In the genomic region with DNA sequence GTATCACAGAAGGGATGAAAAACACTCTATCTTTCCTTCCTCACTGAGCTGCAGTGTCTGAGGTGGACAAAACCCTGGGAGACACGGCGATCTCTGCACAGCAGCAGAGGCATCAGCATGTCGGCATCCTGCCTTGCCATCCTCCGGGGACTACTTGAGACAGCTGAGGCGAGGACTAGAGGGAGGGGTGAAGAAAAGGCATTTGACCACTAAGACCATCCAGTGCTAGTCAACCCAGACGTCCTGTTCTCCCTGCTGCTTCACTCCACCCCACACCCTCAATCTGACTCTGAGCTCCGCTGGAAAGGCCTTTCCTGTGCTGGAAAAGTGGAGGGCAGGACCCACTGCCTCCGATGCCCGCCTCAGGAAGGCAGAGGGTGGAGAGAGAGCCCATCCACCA, we compare ENCODE assay signal across 16 cellular contexts.
A peak's percentile ranks its signal among the peaks of the same experiment; 100 is the strongest.
DNase-seq lines count a peak whose midpoint lies in the region; ATAC-seq and TF ChIP-seq lines count a peak whose summit lies in the region.
"Had no signal": no experiment of that assay in that cellular context is flagged by ENCODE, and none has a peak within 500 bp of the region (broad histone marks: within the 10 kb centered on the region; RNA-seq: fewer than 3 reads in every experiment).

No MANE protein-coding gene starts in this region.

- H3K4me3 ChIP-seq in GM23248 (no peak overlapping the region), skin epidermis (no peak overlapping the region)
- H3K4me3 ChIP-seq: esophagus squamous epithelium, ovary had no signal

- no peaks in the 10 kb centered on the region for H3K9me3 ChIP-seq in GM23248 (ENCODE audit: low read depth)
- H3K9me3 ChIP-seq: BE2C, esophagus squamous epithelium, ovary had no signal

- DNase-seq in GM23248 (peak; percentile 26), WTC11 (ENCODE audit: low spot score) (no peak), memory B cell (ENCODE audit: low spot score in 2 of 2) (no peak), NCI-H2107 treated with DMSO at 0.1 percent for 48 hours (lab: John Stamatoyannopoulos, UW; ENCODE audit: unreplicated experiment) (no peak), D341Med (ENCODE audit: low spot score) (no peak)
- DNase-seq: activated CD4-positive, alpha-beta T cell treated with anti-CD3 and anti-CD28 coated beads, Interleukin-2, amount 10 ng/mL, durations not matched to agents 7 days and 5 days; activated T-cell treated with anti-CD3 and anti-CD28 coated beads, Interleukin-2, amount 50 U/mL, for 4 hours; BE2C; EL; esophagus squamous epithelium; NCI-H774; T1000 had no signal

- H2AFZ ChIP-seq in GM23248: no peak overlapping the region

- H3K9me2 ChIP-seq in GM23248 (ENCODE audit: insufficient read depth): no peaks in the 10 kb centered on the region

- CTCF ChIA-PET in WTC11 (lab: Charles Lee): interaction anchor here (0.9 kb wide), 1 partner anchor 9 kb away, joined by 3 read pairs; no protein-coding TSS in a partner anchor

- peaks cover 5% of the 10 kb centered on the region for H3K9me3 Mint-ChIP-seq in WTC11
- H3K9me3 Mint-ChIP-seq in memory B cell: no peaks in the 10 kb centered on the region
- H3K9me3 Mint-ChIP-seq: activated CD4-positive, alpha-beta T cell treated with anti-CD3 and anti-CD28 coated beads, Interleukin-2, amount 10 ng/mL, durations not matched to agents 7 days and 5 days; activated T-cell treated with anti-CD3 and anti-CD28 coated beads, Interleukin-2, amount 50 U/mL, for 4 hours had no signal

- in situ Hi-C loops in GM23248 (cut with MboI): no loop called here

- H3K36me3 Mint-ChIP-seq in WTC11 (peaks cover 6% of the 10 kb centered on the region), memory B cell (peaks cover 20% of the 10 kb centered on the region)

- no peaks in the 10 kb centered on the region for H3K27me3 Mint-ChIP-seq in WTC11 (ENCODE audit: low read depth)
- no peaks in the 10 kb centered on the region for H3K27me3 Mint-ChIP-seq in memory B cell
- H3K27me3 Mint-ChIP-seq: activated CD4-positive, alpha-beta T cell treated with anti-CD3 and anti-CD28 coated beads, Interleukin-2, amount 10 ng/mL, durations not matched to agents 7 days and 5 days had no signal

- H3K4me3 Mint-ChIP-seq in WTC11 (no peak overlapping the region), memory B cell (no peak overlapping the region)
- H3K4me3 Mint-ChIP-seq: activated CD4-positive, alpha-beta T cell treated with anti-CD3 and anti-CD28 coated beads, Interleukin-2, amount 10 ng/mL, durations not matched to agents 7 days and 5 days; activated T-cell treated with anti-CD3 and anti-CD28 coated beads, Interleukin-2, amount 50 U/mL, for 4 hours had no signal

- ATAC-seq in WTC11 (no peak), memory B cell (ENCODE audit: low read depth) (no peak), GM19463 (IDR thresholded peaks at IDR 0.05; ENCODE audit: unreplicated experiment) (no peak), HG03520 (IDR thresholded peaks at IDR 0.05; ENCODE audit: unreplicated experiment) (no peak)
- ATAC-seq: activated T-cell treated with anti-CD3 and anti-CD28 coated beads, Interleukin-2, amount 50 U/mL, for 4 hours had no signal

- peak overlapping the region; percentile 22; the same call in 1 of the 2 replicates for H3K9ac ChIP-seq in GM23248

- H3K79me2 ChIP-seq in GM23248 (ENCODE audit: insufficient read depth): peaks cover 100% of the 10 kb centered on the region

- H4K20me1 ChIP-seq in GM23248 (ENCODE audit: insufficient read depth): 0 out of 2 replicates have a peak, but pooled peaks cover 5% of the 10 kb centered on the region

- H3K27ac ChIP-seq in GM23248 (peak overlapping the region; percentile 6; the same call in 1 of the 2 replicates), skin epidermis (peak overlapping the region in 12 of 21 experiments; percentile 2 to 65 (median 26))
- H3K27ac ChIP-seq: esophagus squamous epithelium had no signal

- H3K27ac Mint-ChIP-seq in WTC11 (peak overlapping the region; percentile 62; the same call in 1 of the 2 replicates), memory B cell (peak overlapping the region; percentile 78)
- H3K27ac Mint-ChIP-seq: activated CD4-positive, alpha-beta T cell treated with anti-CD3 and anti-CD28 coated beads, Interleukin-2, amount 10 ng/mL, durations not matched to agents 7 days and 5 days had no signal

- H3K4me2 ChIP-seq in GM23248 (ENCODE audit: unreplicated experiment): no peak overlapping the region

- peaks cover 10% of the 10 kb centered on the region for H3K4me1 ChIP-seq in GM23248 (ENCODE audit: insufficient read depth)
- H3K4me1 ChIP-seq: BE2C had no signal

- whole genome bisulfite sequencing in GM23248 (ENCODE audit: low coverage in 1 of 2, low lambda C conversion rate in 2 of 2, missing lambda C conversion rate in 2 of 2), 2 experiments: 50 to 53% methylated on average over 9 of the region's 9 CpGs

- TF ChIP-seq CTCF in WTC11 (IDR thresholded peaks at IDR 0.05): no peak

- POLR2A ChIA-PET in WTC11 (lab: Charles Lee): no interaction called here

- H3K27me3 ChIP-seq in GM23248 (replicated peaks; ENCODE audit: insufficient read depth): no peaks in the 10 kb centered on the region
- H3K27me3 ChIP-seq: BE2C, esophagus squamous epithelium, ovary had no signal

- H3K4me1 Mint-ChIP-seq in WTC11: peaks cover 9% of the 10 kb centered on the region
- peaks cover 21% of the 10 kb centered on the region for H3K4me1 Mint-ChIP-seq in memory B cell
- H3K4me1 Mint-ChIP-seq: activated CD4-positive, alpha-beta T cell treated with anti-CD3 and anti-CD28 coated beads, Interleukin-2, amount 10 ng/mL, durations not matched to agents 7 days and 5 days had no signal

- peaks cover 26% of the 10 kb centered on the region for H3F3A ChIP-seq in GM23248 (ENCODE audit: insufficient read depth)

- H3K36me3 ChIP-seq in GM23248 (ENCODE audit: low read depth): peaks cover 5% of the 10 kb centered on the region; the same call in 1 of the 2 replicates
- H3K36me3 ChIP-seq: BE2C, ovary had no signal

TF ChIP-seq in WTC11, 78 proteins besides CTCF, POLR2A, EP300 and RAD21:
- TF ChIP-seq, protein P1, sequence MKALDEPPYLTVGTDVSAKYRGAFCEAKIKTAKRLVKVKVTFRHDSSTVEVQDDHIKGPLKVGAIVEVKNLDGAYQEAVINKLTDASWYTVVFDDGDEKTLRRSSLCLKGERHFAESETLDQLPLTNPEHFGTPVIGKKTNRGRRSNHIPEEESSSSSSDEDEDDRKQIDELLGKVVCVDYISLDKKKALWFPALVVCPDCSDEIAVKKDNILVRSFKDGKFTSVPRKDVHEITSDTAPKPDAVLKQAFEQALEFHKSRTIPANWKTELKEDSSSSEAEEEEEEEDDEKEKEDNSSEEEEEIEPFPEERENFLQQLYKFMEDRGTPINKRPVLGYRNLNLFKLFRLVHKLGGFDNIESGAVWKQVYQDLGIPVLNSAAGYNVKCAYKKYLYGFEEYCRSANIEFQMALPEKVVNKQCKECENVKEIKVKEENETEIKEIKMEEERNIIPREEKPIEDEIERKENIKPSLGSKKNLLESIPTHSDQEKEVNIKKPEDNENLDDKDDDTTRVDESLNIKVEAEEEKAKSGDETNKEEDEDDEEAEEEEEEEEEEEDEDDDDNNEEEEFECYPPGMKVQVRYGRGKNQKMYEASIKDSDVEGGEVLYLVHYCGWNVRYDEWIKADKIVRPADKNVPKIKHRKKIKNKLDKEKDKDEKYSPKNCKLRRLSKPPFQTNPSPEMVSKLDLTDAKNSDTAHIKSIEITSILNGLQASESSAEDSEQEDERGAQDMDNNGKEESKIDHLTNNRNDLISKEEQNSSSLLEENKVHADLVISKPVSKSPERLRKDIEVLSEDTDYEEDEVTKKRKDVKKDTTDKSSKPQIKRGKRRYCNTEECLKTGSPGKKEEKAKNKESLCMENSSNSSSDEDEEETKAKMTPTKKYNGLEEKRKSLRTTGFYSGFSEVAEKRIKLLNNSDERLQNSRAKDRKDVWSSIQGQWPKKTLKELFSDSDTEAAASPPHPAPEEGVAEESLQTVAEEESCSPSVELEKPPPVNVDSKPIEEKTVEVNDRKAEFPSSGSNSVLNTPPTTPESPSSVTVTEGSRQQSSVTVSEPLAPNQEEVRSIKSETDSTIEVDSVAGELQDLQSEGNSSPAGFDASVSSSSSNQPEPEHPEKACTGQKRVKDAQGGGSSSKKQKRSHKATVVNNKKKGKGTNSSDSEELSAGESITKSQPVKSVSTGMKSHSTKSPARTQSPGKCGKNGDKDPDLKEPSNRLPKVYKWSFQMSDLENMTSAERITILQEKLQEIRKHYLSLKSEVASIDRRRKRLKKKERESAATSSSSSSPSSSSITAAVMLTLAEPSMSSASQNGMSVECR (CRISPR knock-in tag; IDR thresholded peaks at IDR 0.05; ENCODE audit: borderline replicate concordance): no peak
- no peak for TF ChIP-seq CBFB (CRISPR knock-in tag; IDR thresholded peaks at IDR 0.05; ENCODE audit: low read depth)
- TF ChIP-seq AFF4 (CRISPR knock-in tag; IDR thresholded peaks at IDR 0.05; ENCODE audit: borderline replicate concordance): no peak
- TF ChIP-seq TEAD4 (CRISPR knock-in tag; IDR thresholded peaks at IDR 0.05): no peak
- no peak for TF ChIP-seq ATF1 (CRISPR knock-in tag; IDR thresholded peaks at IDR 0.05)
- no peak for TF ChIP-seq KAT7 (CRISPR knock-in tag; IDR thresholded peaks at IDR 0.05; ENCODE audit: borderline replicate concordance)
- TF ChIP-seq CREB1 (CRISPR knock-in tag; IDR thresholded peaks at IDR 0.05): no peak
